In genomic region chr1:203744008-203744972, GRCh38 we compare ENCODE assay signal across 9 cellular contexts. TPM values are rescaled to one million over a fixed set of nuclear protein-coding genes. Genes with fewer than 3 reads are reported as not detected.
DNase-seq lines count a peak whose midpoint lies in the region; ATAC-seq, FAIRE-seq and TF ChIP-seq lines count a peak whose summit lies in the region.
"Had no signal": no experiment of that assay in that cellular context is flagged by ENCODE, and none has a peak within 500 bp of the region (broad histone marks: within the 10 kb centered on the region; RNA-seq: fewer than 3 reads in every experiment).

No MANE protein-coding gene starts in this region.

- no peaks in the 10 kb centered on the region for H3K9me3 ChIP-seq in lung (ENCODE audit: control insufficient read depth in 2 of 2, insufficient read depth in 1 of 2, low read length in 1 of 2)

- no peak overlapping the region for H3K4me3 ChIP-seq in NB4 (ENCODE audit: low read depth, low read length)
- H3K4me3 ChIP-seq in bronchial epithelial cell (ENCODE audit: low read depth, low read length) = no peak overlapping the region
- H3K4me3 ChIP-seq in lung = no peak overlapping the region

- ATAC-seq in lung (ENCODE audit: insufficient read depth, low FRiP score) (peak; percentile 51), GM18511 (IDR thresholded peaks at IDR 0.05; ENCODE audit: unreplicated experiment) (no peak), GM19455 (IDR thresholded peaks at IDR 0.05; ENCODE audit: unreplicated experiment) (no peak)

- peaks cover 0 to 3% of the 10 kb centered on the region in 2 donors for H3K4me1 ChIP-seq in lung (ENCODE audit: control insufficient read depth in 2 of 2, insufficient read depth in 2 of 2, low read length in 2 of 2)

- H3K27me3 ChIP-seq in bronchial epithelial cell (ENCODE audit: control insufficient read depth, insufficient read depth, low read length) (no peaks in the 10 kb centered on the region), lung (ENCODE audit: control insufficient read depth, insufficient read depth) (no peaks in the 10 kb centered on the region)

- DNase-seq in GM10248 (ENCODE audit: extremely low spot score) (peak; percentile 48), NB4 (ENCODE audit: low read depth) (peak; percentile 22), bronchial epithelial cell (ENCODE audit: low read depth) (peak; percentile 53), lung (ENCODE audit: low spot score) (peak; percentile 36), dermis blood vessel endothelial cell (no peak), NCI-H1417 treated with DMSO at 0.1 percent for 48 hours (lab: John Stamatoyannopoulos, UW) (no peak)

- no peak for TF ChIP-seq CTCF in GM10248 (IDR thresholded peaks at IDR 0.05; ENCODE audit: control extremely low read depth, extremely low read depth, low read depth, missing control alignments)
- TF ChIP-seq CTCF in NB4 (IDR thresholded peaks at IDR 0.05; ENCODE audit: low read depth, low read length) = no peak
- TF ChIP-seq CTCF in bronchial epithelial cell (IDR thresholded peaks at IDR 0.05; ENCODE audit: insufficient read depth, low read length, severe bottlenecking) = no peak
- TF ChIP-seq CTCF in lung (IDR thresholded peaks at IDR 0.05; ENCODE audit: control extremely low read depth, extremely low read depth) = no peak

- CTCF ChIA-PET in GM10248 (lab: Yijun Ruan, JAX) = interaction anchor here (0.6 to 1.9 kb wide), 6 partner anchors 11 to 257 kb away, joined by 3 to 5 read pairs (median 4); no protein-coding TSS in a partner anchor

- 49 to 69% methylated on average over 10 of the region's 10 CpGs for WGBS in lung, 2 donors

- POLR2A ChIA-PET in GM10248 (lab: Yijun Ruan, JAX) = no interaction called here

- H3K27ac ChIP-seq in lung (ENCODE audit: low read depth in 1 of 2, low read length in 1 of 2) = peak overlapping the region in 1 of 2 donors; percentile 45

- FAIRE-seq in bronchial epithelial cell (lab: Jason Lieb, UNC) = no peak
- FAIRE-seq: endothelial cell of umbilical vein had no signal

- no peak for TF ChIP-seq POLR2A in NB4 (IDR thresholded peaks at IDR 0.05; ENCODE audit: extremely low read depth, insufficient read length)

- H3K36me3 ChIP-seq in bronchial epithelial cell (ENCODE audit: control insufficient read depth, insufficient read depth, low read length) (peaks cover 3% of the 10 kb centered on the region), lung (ENCODE audit: control insufficient read depth in 2 of 2, insufficient read depth in 2 of 2, low read length in 2 of 2) (peaks cover 13 to 19% of the 10 kb centered on the region in 2 donors)

RNA-seq across cellular contexts. Expression of gene LAX1, which starts 20.7 kb away (rescaled TPM):
- total RNA-seq in bronchial epithelial cell (under 0.01 TPM in 1 of 2 replicates, not detected in the other), lung (1 to 10 TPM; 1.0 to 2.4 TPM), dermis blood vessel endothelial cell (0.19 TPM in 1 of 2 replicates, not detected in the other)
- polyA plus RNA-seq in lung = under 1 TPM; 0.26 to 0.55 TPM
- total RNA-seq: endothelial cell of umbilical vein had no signal
- polyA plus RNA-seq: endothelial cell of umbilical vein had no signal

RNA-seq across cellular contexts. Expression of gene ZBED6, which starts 51.1 kb away (rescaled TPM):
- total RNA-seq in bronchial epithelial cell (3.6 and 4.5 TPM in 2 replicates), lung (10 to 100 TPM; 21.8 to 27.1 TPM), dermis blood vessel endothelial cell (10.0 and 21.8 TPM in 2 replicates)
- 1 to 10 TPM; 1.4 to 2.0 TPM for polyA plus RNA-seq in lung

RNA-seq across cellular contexts. Expression of gene ZC3H11A, which starts 51.1 kb away (rescaled TPM):
- 58.2 and 78.0 TPM in 2 replicates for total RNA-seq in bronchial epithelial cell
- 100 to 1,000 TPM in 1 of 2 donors, 10 to 100 TPM in 1; 51.6 to 148 TPM for total RNA-seq in lung
- 10 to 100 TPM; 34.9 to 41.2 TPM for polyA plus RNA-seq in lung
- 122 and 144 TPM in 2 replicates for total RNA-seq in dermis blood vessel endothelial cell

Comparison
In these comparisons a context has a peak if more than half of its experiments do, and no peak if none do; other contexts are left out.
1. DNase-seq: peak in GM10248 (single experiment), NB4 (single experiment), bronchial epithelial cell (single experiment) and lung (single experiment); none in dermis blood vessel endothelial cell (single experiment) and NCI-H1417 treated with DMSO at 0.1 percent for 48 hours (single experiment).